29 cellular contexts compared by ENCODE assay signal in the genomic region with DNA sequence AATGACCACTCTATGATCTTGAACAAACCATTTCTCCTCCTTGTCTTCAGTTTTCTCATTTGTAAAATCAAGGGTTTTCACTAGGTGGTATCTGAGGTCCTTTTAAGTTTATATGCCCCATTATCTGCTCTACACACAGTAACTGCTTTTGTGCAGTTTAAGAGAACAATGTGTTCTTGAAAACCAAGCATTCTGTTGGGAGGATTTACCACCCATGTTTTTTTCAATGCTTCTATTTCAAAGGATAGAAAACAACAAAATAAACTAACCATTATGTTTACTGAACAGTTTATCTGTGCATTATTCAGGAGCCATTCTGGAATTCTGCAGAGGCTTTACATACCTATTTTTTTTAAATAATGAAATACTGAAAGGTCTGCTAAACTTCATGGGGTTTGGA.
"Had no signal": no experiment of that assay in that cellular context is flagged by ENCODE, and none has a peak within 500 bp of the region (broad histone marks: within the 10 kb centered on the region; RNA-seq: fewer than 3 reads in every experiment).

No MANE protein-coding gene starts in this region.

- H3K4me1 ChIP-seq: stomach, suprapubic skin, testis, thyroid gland, tibial artery, tibial nerve, transverse colon, upper lobe of left lung, upper lobe of right lung, uterus, vagina had no signal

- H3K27ac Mint-ChIP-seq: stimulated activated effector memory CD8-positive, alpha-beta T cell treated with anti-CD3 and anti-CD28 coated beads, Interleukin-12 subunit alpha, Interleukin-12 subunit beta, amount 100 ng/mL, for 72 hours; stimulated activated memory B cell treated with anti-CD40 and anti-IgM and Interleukin-4, amounts not matched to agents 10 μg/mL and 1 μg/mL and 100 μg/mL, for 72 hours; stimulated activated naive B cell treated with anti-CD40 and anti-IgM and Interleukin-4, amounts not matched to agents 10 μg/mL and 1 μg/mL and 100 μg/mL, for 72 hours; stimulated activated naive CD8-positive, alpha-beta T cell treated with anti-CD3 and anti-CD28 coated beads, Interleukin-15, amount 100 ng/mL, for 72 hours; stimulated activated naive CD8-positive, alpha-beta T cell treated with anti-CD3 and anti-CD28 coated beads, Interleukin-15, Interleukin-2, amounts not matched to agents 100 ng/mL and 50 ng/mL, for 24 hours; type B pancreatic cell had no signal

- H3K9me3 Mint-ChIP-seq: type B pancreatic cell had no signal

- H3K27me3 ChIP-seq: stomach, suprapubic skin, testis, thyroid gland, tibial artery, tibial nerve, transverse colon, upper lobe of left lung, upper lobe of right lung, uterus, vagina had no signal

- ATAC-seq: stimulated activated effector memory CD8-positive, alpha-beta T cell treated with anti-CD3 and anti-CD28 coated beads, Interleukin-12 subunit alpha, Interleukin-12 subunit beta, amount 100 ng/mL, for 72 hours; stimulated activated memory B cell treated with anti-CD40 and anti-IgM and Interleukin-4, amounts not matched to agents 10 μg/mL and 1 μg/mL and 100 μg/mL, for 72 hours; stimulated activated naive B cell treated with anti-CD40 and anti-IgM and Interleukin-4, amounts not matched to agents 10 μg/mL and 1 μg/mL and 100 μg/mL, for 72 hours; stimulated activated naive CD8-positive, alpha-beta T cell treated with anti-CD3 and anti-CD28 coated beads, Interleukin-15, amount 100 ng/mL, for 72 hours; stimulated activated naive CD8-positive, alpha-beta T cell treated with anti-CD3 and anti-CD28 coated beads, Interleukin-15, Interleukin-2, amounts not matched to agents 100 U/mL and 50 U/mL, for 24 hours; upper lobe of right lung had no signal

- DNase-seq: stimulated activated CD4-positive, alpha-beta T cell treated with anti-CD3 and anti-CD28 coated beads, Interleukin-2, amount 100 ng/mL, for 48 hours; stimulated activated CD4-positive, alpha-beta T cell treated with anti-CD3 and anti-CD28 coated beads, Interleukin-4, amount 100 ng/mL, for 1 hour; stimulated activated CD4-positive, alpha-beta T cell treated with anti-CD3 and anti-CD28 coated beads, Interleukin-4, amount 100 ng/mL, for 24 hours; stimulated activated CD4-positive, alpha-beta T cell treated with anti-CD3 and anti-CD28 coated beads, Interleukin-4, amount 100 ng/mL, for 4 hours; stimulated activated CD8-positive, alpha-beta memory T cell treated with anti-CD3 and anti-CD28 coated beads, Interleukin-4, amount 100 ng/mL, for 48 hours; stimulated activated naive B cell treated with anti-CD40 and anti-IgM and Interleukin-4, amounts not matched to agents 10 μg/mL and 1 μg/mL and 100 μg/mL, for 72 hours; stimulated activated naive CD4-positive, alpha-beta T cell; stimulated activated naive CD4-positive, alpha-beta T cell treated with Interleukin-2 at 50 U/mL for 16 hours; stimulated activated naive CD8-positive, alpha-beta T cell treated with anti-CD3 and anti-CD28 coated beads, Interleukin-15, amount 100 ng/mL, for 72 hours; stimulated activated naive CD8-positive, alpha-beta T cell treated with anti-CD3 and anti-CD28 coated beads, Interleukin-15, Interleukin-2, amounts not matched to agents 100 U/mL and 50 U/mL, for 24 hours; stomach; substantia nigra; testis; thyroid gland; tibial artery; transverse colon; trophoblast cell; upper lobe of left lung; upper lobe of right lung; uterus had no signal

- FAIRE-seq: urothelium cell line had no signal

- H3K36me3 Mint-ChIP-seq: stimulated activated effector memory CD8-positive, alpha-beta T cell treated with anti-CD3 and anti-CD28 coated beads, Interleukin-12 subunit alpha, Interleukin-12 subunit beta, amount 100 ng/mL, for 72 hours; stimulated activated memory B cell treated with anti-CD40 and anti-IgM and Interleukin-4, amounts not matched to agents 10 μg/mL and 1 μg/mL and 100 μg/mL, for 72 hours; type B pancreatic cell had no signal

- H3K36me3 ChIP-seq: stomach, suprapubic skin, thoracic aorta, thyroid gland, tibial artery, tibial nerve, transverse colon, upper lobe of left lung, upper lobe of right lung, uterus, vagina had no signal

- H3K27ac ChIP-seq: stomach, suprapubic skin, testis, thoracic aorta, thyroid gland, tibial artery, tibial nerve, transverse colon, upper lobe of left lung, upper lobe of right lung, uterus, vagina had no signal

- H3K4me1 Mint-ChIP-seq: stimulated activated effector memory CD8-positive, alpha-beta T cell treated with anti-CD3 and anti-CD28 coated beads, Interleukin-12 subunit alpha, Interleukin-12 subunit beta, amount 100 ng/mL, for 72 hours; stimulated activated memory B cell treated with anti-CD40 and anti-IgM and Interleukin-4, amounts not matched to agents 10 μg/mL and 1 μg/mL and 100 μg/mL, for 72 hours; stimulated activated naive B cell treated with anti-CD40 and anti-IgM and Interleukin-4, amounts not matched to agents 10 μg/mL and 1 μg/mL and 100 μg/mL, for 72 hours; stimulated activated naive CD8-positive, alpha-beta T cell treated with anti-CD3 and anti-CD28 coated beads, Interleukin-15, amount 100 ng/mL, for 72 hours had no signal

- H3K27me3 Mint-ChIP-seq: stimulated activated memory B cell treated with anti-CD40 and anti-IgM and Interleukin-4, amounts not matched to agents 10 μg/mL and 1 μg/mL and 100 μg/mL, for 72 hours; stimulated activated naive B cell treated with anti-CD40 and anti-IgM and Interleukin-4, amounts not matched to agents 10 μg/mL and 1 μg/mL and 100 μg/mL, for 72 hours had no signal

- H3K4me3 Mint-ChIP-seq: stimulated activated effector memory CD8-positive, alpha-beta T cell treated with anti-CD3 and anti-CD28 coated beads, Interleukin-12 subunit alpha, Interleukin-12 subunit beta, amount 100 ng/mL, for 72 hours; stimulated activated memory B cell treated with anti-CD40 and anti-IgM and Interleukin-4, amounts not matched to agents 10 μg/mL and 1 μg/mL and 100 μg/mL, for 72 hours; stimulated activated naive B cell treated with anti-CD40 and anti-IgM and Interleukin-4, amounts not matched to agents 10 μg/mL and 1 μg/mL and 100 μg/mL, for 72 hours; stimulated activated naive CD8-positive, alpha-beta T cell treated with anti-CD3 and anti-CD28 coated beads, Interleukin-15, amount 100 ng/mL, for 72 hours; stimulated activated naive CD8-positive, alpha-beta T cell treated with anti-CD3 and anti-CD28 coated beads, Interleukin-15, Interleukin-2, amounts not matched to agents 100 ng/mL and 50 ng/mL, for 24 hours; type B pancreatic cell had no signal

- H3K9me3 ChIP-seq: suprapubic skin, testis, thoracic aorta, thyroid gland, tibial artery, transverse colon, upper lobe of left lung, upper lobe of right lung, uterus, vagina had no signal

- H3K4me3 ChIP-seq: stomach, suprapubic skin, testis, thoracic aorta, thyroid gland, tibial artery, tibial nerve, transverse colon, upper lobe of left lung, upper lobe of right lung, uterus, vagina had no signal
